8 cellular contexts compared by ENCODE assay signal in the genomic region with DNA sequence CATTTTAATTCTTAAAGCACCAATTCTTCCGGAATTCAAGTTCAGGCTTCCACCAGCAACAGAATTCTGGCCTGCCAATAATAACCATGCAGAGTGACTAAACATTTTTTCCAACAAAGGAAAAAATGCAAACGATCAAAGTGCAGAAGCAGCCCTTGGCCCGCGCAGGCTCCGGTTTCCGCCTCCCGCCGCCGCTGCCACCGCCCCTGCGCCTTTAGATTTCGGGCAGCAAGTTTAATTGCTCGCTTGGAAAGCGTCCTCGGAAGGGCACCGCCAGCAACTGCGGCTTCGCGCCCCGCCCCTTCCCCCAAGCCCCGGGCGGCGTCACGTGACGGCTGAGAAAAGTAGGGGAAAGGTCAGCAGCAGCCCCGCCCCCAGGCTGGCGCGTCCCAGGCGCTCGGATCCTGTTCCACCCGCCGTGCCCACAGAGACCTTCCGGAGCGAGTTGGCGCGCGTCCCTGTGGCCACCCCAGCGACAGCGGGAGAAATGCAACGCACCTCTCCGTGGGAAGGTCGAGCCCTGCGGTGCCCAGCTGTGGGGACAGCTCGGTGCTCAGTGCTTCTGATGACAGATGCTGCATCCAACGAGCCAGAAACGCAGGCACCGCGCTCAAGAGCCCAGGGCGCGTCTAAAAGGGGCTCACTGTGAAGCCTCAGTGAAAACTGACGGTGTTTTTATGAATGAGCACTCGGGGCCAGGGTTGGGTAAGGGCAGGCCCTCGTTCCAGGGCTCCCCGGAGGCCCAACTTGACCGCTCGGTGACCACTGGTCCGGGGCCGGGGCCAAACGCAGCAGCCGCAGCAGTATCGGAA. TPM values are rescaled to one million over a fixed set of nuclear protein-coding genes. Genes with fewer than 3 reads are reported as not detected.
A peak's percentile ranks its signal among the peaks of the same experiment; 100 is the strongest.
DNase-seq lines count a peak whose midpoint lies in the region; ATAC-seq and TF ChIP-seq lines count a peak whose summit lies in the region.

No MANE protein-coding gene starts in this region.

- 1% methylated on average over 56 to 59 of the region's 61 CpGs for WGBS in GM23248 (ENCODE audit: low coverage in 1 of 2, low lambda C conversion rate in 2 of 2, missing lambda C conversion rate in 2 of 2), 2 experiments

- peak; percentile 78 for ATAC-seq in SK-N-SH treated with all-trans-retinoic acid at 6 μM for 48 hours
- ATAC-seq in omental fat pad (ENCODE audit: low FRiP score) = peak; percentile 70

- in situ Hi-C loops in GM23248 (cut with MboI) = no loop called here

- no peaks in the 10 kb centered on the region for H3K36me3 Mint-ChIP-seq in activated naive CD8-positive, alpha-beta T cell
- peaks cover 2% of the 10 kb centered on the region for H3K36me3 Mint-ChIP-seq in glutamatergic neuron (ENCODE audit: unreplicated experiment)

- no peaks in the 10 kb centered on the region for H3K27me3 Mint-ChIP-seq in activated naive CD8-positive, alpha-beta T cell
- H3K27me3 Mint-ChIP-seq in glutamatergic neuron (ENCODE audit: unreplicated experiment) = peaks cover 14% of the 10 kb centered on the region

- H3K4me3 ChIP-seq in GM23248 = peak overlapping the region; percentile 76
- H3K4me3 ChIP-seq in NB4 (ENCODE audit: low read depth, low read length) = peak overlapping the region; percentile 94

- H3K9ac ChIP-seq in GM23248 = peak overlapping the region; percentile 84

- TF ChIP-seq CTCF in NB4 (IDR thresholded peaks at IDR 0.05; ENCODE audit: low read depth, low read length) = no peak
- TF ChIP-seq CTCF in glutamatergic neuron (IDR thresholded peaks at IDR 0.05; ENCODE audit: partially characterized antibody, unreplicated experiment) = no peak
- no peak for TF ChIP-seq CTCF in omental fat pad (IDR thresholded peaks at IDR 0.05)

- no peaks in the 10 kb centered on the region for H3K9me2 ChIP-seq in GM23248 (ENCODE audit: insufficient read depth)

- H3K27ac Mint-ChIP-seq in activated naive CD8-positive, alpha-beta T cell = peak overlapping the region; percentile 91
- H3K27ac Mint-ChIP-seq in glutamatergic neuron (ENCODE audit: unreplicated experiment) = no peak overlapping the region

- peak; percentile 98 for DNase-seq in DMS53 (lab: John Stamatoyannopoulos, UW)
- DNase-seq in GM23248 = peak; percentile 95
- DNase-seq in NB4 (ENCODE audit: low read depth) = peak; percentile 98
- DNase-seq in glutamatergic neuron = peak; percentile 98
- peak; percentile 88 for DNase-seq in omental fat pad (ENCODE audit: low spot score)

- peaks cover 50% of the 10 kb centered on the region for H3K79me2 ChIP-seq in GM23248 (ENCODE audit: insufficient read depth)

- peak overlapping the region; percentile 95 for H3K4me2 ChIP-seq in GM23248 (ENCODE audit: unreplicated experiment)

- peak; percentile 83 for TF ChIP-seq POLR2A in NB4 (IDR thresholded peaks at IDR 0.05; ENCODE audit: extremely low read depth, insufficient read length)

- H3K36me3 ChIP-seq in GM23248 (ENCODE audit: low read depth) = no peaks in the 10 kb centered on the region

- no peaks in the 10 kb centered on the region for H3K9me3 ChIP-seq in GM23248 (ENCODE audit: low read depth)

- H3K27ac ChIP-seq in GM23248 (peak overlapping the region; percentile 91), temporal lobe (ENCODE audit: low read depth, low read length) (peak overlapping the region; percentile 79)

- no peaks in the 10 kb centered on the region for H4K20me1 ChIP-seq in GM23248 (ENCODE audit: insufficient read depth)

- H3K27me3 ChIP-seq in GM23248 (replicated peaks; ENCODE audit: insufficient read depth) = no peaks in the 10 kb centered on the region

- H2AFZ ChIP-seq in GM23248 = peak overlapping the region; percentile 77

- no peaks in the 10 kb centered on the region for H3K9me3 Mint-ChIP-seq in activated naive CD8-positive, alpha-beta T cell (ENCODE audit: low read depth)
- peaks cover 7% of the 10 kb centered on the region for H3K9me3 Mint-ChIP-seq in glutamatergic neuron (ENCODE audit: unreplicated experiment)

- H3K4me3 Mint-ChIP-seq in activated naive CD8-positive, alpha-beta T cell = peak overlapping the region; percentile 85
- peak overlapping the region; percentile 85 for H3K4me3 Mint-ChIP-seq in glutamatergic neuron (ENCODE audit: unreplicated experiment)

- peaks cover 38% of the 10 kb centered on the region for H3F3A ChIP-seq in GM23248 (ENCODE audit: insufficient read depth)

- peaks cover 64% of the 10 kb centered on the region for H3K4me1 Mint-ChIP-seq in activated naive CD8-positive, alpha-beta T cell (ENCODE audit: low read depth)
- peaks cover 1% of the 10 kb centered on the region for H3K4me1 Mint-ChIP-seq in glutamatergic neuron (ENCODE audit: low read depth, unreplicated experiment)

- H3K4me1 ChIP-seq in GM23248 (ENCODE audit: insufficient read depth) = peaks cover 24% of the 10 kb centered on the region

TF ChIP-seq in SK-N-SH treated with all-trans-retinoic acid at 6 μM for 48 hours, 23 proteins besides CTCF, POLR2A, EP300 and RAD21:
- TF ChIP-seq BACH2 (CRISPR knock-in tag; IDR thresholded peaks at IDR 0.05; ENCODE audit: borderline replicate concordance) = no peak
- TF ChIP-seq TOX (CRISPR knock-in tag; IDR thresholded peaks at IDR 0.05; ENCODE audit: borderline replicate concordance) = no peak
- no peak for TF ChIP-seq ZC3H10 (CRISPR knock-in tag; IDR thresholded peaks at IDR 0.05)
- TF ChIP-seq PPARA (CRISPR knock-in tag; IDR thresholded peaks at IDR 0.05; ENCODE audit: borderline replicate concordance) = peak; percentile 98
- TF ChIP-seq ARNTL (CRISPR knock-in tag; IDR thresholded peaks at IDR 0.05; ENCODE audit: borderline replicate concordance, low read depth) = no peak
- TF ChIP-seq ZFP3 (CRISPR knock-in tag; IDR thresholded peaks at IDR 0.05) = peak; percentile 90
- TF ChIP-seq, protein P1, sequence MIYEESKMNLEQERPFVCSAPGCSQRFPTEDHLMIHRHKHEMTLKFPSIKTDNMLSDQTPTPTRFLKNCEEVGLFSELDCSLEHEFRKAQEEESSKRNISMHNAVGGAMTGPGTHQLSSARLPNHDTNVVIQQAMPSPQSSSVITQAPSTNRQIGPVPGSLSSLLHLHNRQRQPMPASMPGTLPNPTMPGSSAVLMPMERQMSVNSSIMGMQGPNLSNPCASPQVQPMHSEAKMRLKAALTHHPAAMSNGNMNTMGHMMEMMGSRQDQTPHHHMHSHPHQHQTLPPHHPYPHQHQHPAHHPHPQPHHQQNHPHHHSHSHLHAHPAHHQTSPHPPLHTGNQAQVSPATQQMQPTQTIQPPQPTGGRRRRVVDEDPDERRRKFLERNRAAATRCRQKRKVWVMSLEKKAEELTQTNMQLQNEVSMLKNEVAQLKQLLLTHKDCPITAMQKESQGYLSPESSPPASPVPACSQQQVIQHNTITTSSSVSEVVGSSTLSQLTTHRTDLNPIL (CRISPR knock-in tag; IDR thresholded peaks at IDR 0.05; ENCODE audit: low read depth) = no peak
- no peak for TF ChIP-seq TCF4 (CRISPR knock-in tag; IDR thresholded peaks at IDR 0.05; ENCODE audit: borderline replicate concordance)
- TF ChIP-seq ZNF8 (CRISPR knock-in tag; IDR thresholded peaks at IDR 0.05) = no peak
- no peak for TF ChIP-seq OSR1 (CRISPR knock-in tag; IDR thresholded peaks at IDR 0.05)
- TF ChIP-seq, protein P2, sequence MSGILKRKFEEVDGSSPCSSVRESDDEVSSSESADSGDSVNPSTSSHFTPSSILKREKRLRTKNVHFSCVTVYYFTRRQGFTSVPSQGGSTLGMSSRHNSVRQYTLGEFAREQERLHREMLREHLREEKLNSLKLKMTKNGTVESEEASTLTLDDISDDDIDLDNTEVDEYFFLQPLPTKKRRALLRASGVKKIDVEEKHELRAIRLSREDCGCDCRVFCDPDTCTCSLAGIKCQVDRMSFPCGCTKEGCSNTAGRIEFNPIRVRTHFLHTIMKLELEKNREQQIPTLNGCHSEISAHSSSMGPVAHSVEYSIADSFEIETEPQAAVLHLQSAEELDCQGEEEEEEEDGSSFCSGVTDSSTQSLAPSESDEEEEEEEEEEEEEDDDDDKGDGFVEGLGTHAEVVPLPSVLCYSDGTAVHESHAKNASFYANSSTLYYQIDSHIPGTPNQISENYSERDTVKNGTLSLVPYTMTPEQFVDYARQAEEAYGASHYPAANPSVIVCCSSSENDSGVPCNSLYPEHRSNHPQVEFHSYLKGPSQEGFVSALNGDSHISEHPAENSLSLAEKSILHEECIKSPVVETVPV (CRISPR knock-in tag; IDR thresholded peaks at IDR 0.05) = no peak

RNA-seq across cellular contexts. Expression of gene CPT1A, which starts 2.5 kb away (rescaled TPM):
- 20.1 and 23.6 TPM in 2 replicates for total RNA-seq in GM23248 (2014; rRNA removed; shearing (Covaris generic))
- polyA plus RNA-seq in GM23248 (2016; fragmentation: Nextera tagmentation; extraction: Ambion mirVana) = 9.5 and 9.6 TPM in 2 replicates
- 4.1 TPM for total RNA-seq in glutamatergic neuron (ENCODE audit: unreplicated experiment)
- total RNA-seq in omental fat pad = 10 to 100 TPM; 36.1 to 54.9 (median 48.2) TPM
- 8.4 TPM for total RNA-seq in temporal lobe

Comparison
In these comparisons a context has a peak if more than half of its experiments do, and no peak if none do; other contexts are left out.
1. Peak in every context shown above with its lines: DNase-seq, ATAC-seq, H3K4me3 ChIP-seq and H3K27ac ChIP-seq.